24 cellular contexts compared by ENCODE assay signal in genomic region chr15:35271371-35272043, GRCh38.
A peak's percentile ranks its signal among the peaks of the same experiment; 100 is the strongest.
DNase-seq lines count a peak whose midpoint lies in the region; ATAC-seq, FAIRE-seq and TF ChIP-seq lines count a peak whose summit lies in the region.
"Had no signal": no experiment of that assay in that cellular context is flagged by ENCODE, and none has a peak within 500 bp of the region (broad histone marks: within the 10 kb centered on the region; RNA-seq: fewer than 3 reads in every experiment).

No MANE protein-coding gene starts in this region.

- no peaks in the 10 kb centered on the region for H3K27me3 ChIP-seq in GM23248 (replicated peaks; ENCODE audit: insufficient read depth)
- H3K27me3 ChIP-seq in bronchial epithelial cell (ENCODE audit: control insufficient read depth, insufficient read depth, low read length): no peaks in the 10 kb centered on the region
- no peaks in the 10 kb centered on the region for H3K27me3 ChIP-seq in mesenchymal stem cell (ENCODE audit: control insufficient read depth in 1 of 2, insufficient read depth in 1 of 2, low read length in 2 of 2)
- H3K27me3 ChIP-seq: BLaER1 treated with 17β-estradiol and CSF1 and Interleukin-3, amounts not matched to agents 10 nM and 100 nM; MG63; SJCRH30 had no signal

- peak overlapping the region in 1 of 2 experiments; percentile 78 for H3K18ac ChIP-seq in mesenchymal stem cell (ENCODE audit: low read depth in 1 of 2, low read length in 2 of 2)

- peak overlapping the region; percentile 44 for H2AK5ac ChIP-seq in mesenchymal stem cell (ENCODE audit: low read length, severe bottlenecking)

- no peak for TF ChIP-seq CTCF in bronchial epithelial cell (IDR thresholded peaks at IDR 0.05; ENCODE audit: insufficient read depth, low read length, severe bottlenecking)
- TF ChIP-seq CTCF in CD14-positive monocyte (IDR thresholded peaks at IDR 0.05): no peak

- H3K4me1 ChIP-seq in GM23248 (ENCODE audit: insufficient read depth): peaks cover 6% of the 10 kb centered on the region
- no peaks in the 10 kb centered on the region for H3K4me1 ChIP-seq in mesenchymal stem cell (ENCODE audit: control insufficient read depth, insufficient read depth, low read depth, low read length)
- H3K4me1 ChIP-seq: SJCRH30 had no signal

- H3K27me3 Mint-ChIP-seq in CD14-positive monocyte (ENCODE audit: low read depth in 3 of 3): no peaks in the 10 kb centered on the region
- H3K27me3 Mint-ChIP-seq: stimulated activated naive B cell treated with anti-CD40 and anti-IgM and Interleukin-4, amounts not matched to agents 10 μg/mL and 1 μg/mL and 100 μg/mL, for 72 hours; type B pancreatic cell had no signal

- peak overlapping the region in 1 of 2 experiments; percentile 31 for H2BK12ac ChIP-seq in mesenchymal stem cell (ENCODE audit: low read length in 2 of 2)

- no peak overlapping the region for H2BK5ac ChIP-seq in mesenchymal stem cell (ENCODE audit: low read depth, low read length, poor library complexity, severe bottlenecking)

- DNase-seq in GM23248: peak; percentile 49
- DNase-seq in OCI-M1 (lab: John Stamatoyannopoulos, UW): peak; percentile 4
- DNase-seq in bronchial epithelial cell (ENCODE audit: low read depth): peak; percentile 43
- peak; percentile 48 for DNase-seq in mesenchymal stem cell
- DNase-seq in CD14-positive monocyte (ENCODE audit: low spot score): no peak
- DNase-seq: activated CD4-positive, alpha-beta T cell treated with anti-CD3 and anti-CD28 coated beads for 1 hour; activated gamma-delta T cell treated with Interleukin-2 at 50 U/mL for 16 hours; dermis blood vessel endothelial cell; DMS 273 treated with DMSO at 0.1 percent for 48 hours; H7; islet precursor cell; mesendoderm; MG63; NCI-H187; NCI-H446 treated with DMSO at 0.1 percent for 48 hours; SJCRH30; stimulated activated CD4-positive, alpha-beta T cell treated with anti-CD3 and anti-CD28 coated beads, Interleukin-15, amount 100 ng/mL, for 24 hours; stimulated activated naive B cell treated with anti-CD40 and anti-IgM and Interleukin-4, amounts not matched to agents 10 μg/mL and 1 μg/mL and 100 μg/mL, for 72 hours; T-helper 9 cell had no signal

- H3K4me3 Mint-ChIP-seq in CD14-positive monocyte: no peak overlapping the region
- H3K4me3 Mint-ChIP-seq: stimulated activated naive B cell treated with anti-CD40 and anti-IgM and Interleukin-4, amounts not matched to agents 10 μg/mL and 1 μg/mL and 100 μg/mL, for 72 hours; type B pancreatic cell had no signal

- 73 to 78% methylated on average over 4 of the region's 4 CpGs for whole genome bisulfite sequencing in GM23248 (ENCODE audit: low coverage in 1 of 2, low lambda C conversion rate in 2 of 2, missing lambda C conversion rate in 2 of 2), 2 experiments
- 86% methylated on average over 3 of the region's 4 CpGs for WGBS in mesenchymal stem cell

- H3K36me3 Mint-ChIP-seq in CD14-positive monocyte: no peaks in the 10 kb centered on the region

- in situ Hi-C loops in GM23248 (cut with MboI): no loop called here

- H3K14ac ChIP-seq in mesenchymal stem cell (ENCODE audit: low read length in 2 of 2): peak overlapping the region in 1 of 2 experiments; percentile 28

- no peak overlapping the region for H3K9ac ChIP-seq in GM23248
- H3K9ac ChIP-seq in mesenchymal stem cell (ENCODE audit: low read length): no peak overlapping the region
- H3K9ac ChIP-seq: BLaER1 treated with 17β-estradiol and CSF1 and Interleukin-3, amounts not matched to agents 10 nM and 100 nM had no signal

- H3K9me2 ChIP-seq in GM23248 (ENCODE audit: insufficient read depth): no peaks in the 10 kb centered on the region

- H2BK120ac ChIP-seq in mesenchymal stem cell (ENCODE audit: low read depth, low read length): no peak overlapping the region

- no peaks in the 10 kb centered on the region for H3K4me1 Mint-ChIP-seq in CD14-positive monocyte
- H3K4me1 Mint-ChIP-seq: stimulated activated naive B cell treated with anti-CD40 and anti-IgM and Interleukin-4, amounts not matched to agents 10 μg/mL and 1 μg/mL and 100 μg/mL, for 72 hours had no signal

- intact Hi-C loops in CD14-positive monocyte (cut with micrococcal nuclease): no loop called here

- no peak overlapping the region for H3K27ac Mint-ChIP-seq in CD14-positive monocyte
- H3K27ac Mint-ChIP-seq: stimulated activated naive B cell treated with anti-CD40 and anti-IgM and Interleukin-4, amounts not matched to agents 10 μg/mL and 1 μg/mL and 100 μg/mL, for 72 hours; type B pancreatic cell had no signal

- H3K23ac ChIP-seq in mesenchymal stem cell (ENCODE audit: low read length in 2 of 2): no peak overlapping the region

- H3K27ac ChIP-seq in GM23248 (no peak overlapping the region), mesenchymal stem cell (ENCODE audit: low read length, poor library complexity, severe bottlenecking) (peak overlapping the region; percentile 71)
- H3K27ac ChIP-seq: BLaER1 treated with 17β-estradiol and CSF1 and Interleukin-3, amounts not matched to agents 10 nM and 100 nM; SJCRH30 had no signal

- H2BK15ac ChIP-seq in mesenchymal stem cell (ENCODE audit: low read depth, poor library complexity, severe bottlenecking): no peak overlapping the region

- H3K4ac ChIP-seq in mesenchymal stem cell (ENCODE audit: low read depth in 1 of 2, low read length in 2 of 2): peak overlapping the region in 1 of 2 experiments; percentile 49

- H3K4me2 ChIP-seq in GM23248 (ENCODE audit: unreplicated experiment): no peak overlapping the region
- no peak overlapping the region for H3K4me2 ChIP-seq in mesenchymal stem cell (ENCODE audit: low read length, poor library complexity, severe bottlenecking)

- H4K8ac ChIP-seq in mesenchymal stem cell (ENCODE audit: low read length): no peak overlapping the region

- peaks cover 2 to 22% (median 13%) of the 10 kb centered on the region in 7 donors for H3K9me3 Mint-ChIP-seq in CD14-positive monocyte

- no peaks in the 10 kb centered on the region for H3F3A ChIP-seq in GM23248 (ENCODE audit: insufficient read depth)

- H3K79me1 ChIP-seq in mesenchymal stem cell (replicated peaks; ENCODE audit: low read length, poor library complexity, severe bottlenecking): no peaks in the 10 kb centered on the region

- H2AFZ ChIP-seq in GM23248 (no peak overlapping the region), mesenchymal stem cell (ENCODE audit: low read depth, low read length) (no peak overlapping the region)

- no peaks in the 10 kb centered on the region for H3K9me3 ChIP-seq in GM23248 (ENCODE audit: low read depth)
- H3K9me3 ChIP-seq in mesenchymal stem cell (ENCODE audit: control insufficient read depth, low read length): peaks cover 8% of the 10 kb centered on the region
- H3K9me3 ChIP-seq: MG63, SJCRH30 had no signal

- H3K4me3 ChIP-seq in GM23248 (no peak overlapping the region), bronchial epithelial cell (ENCODE audit: low read depth, low read length) (no peak overlapping the region), mesenchymal stem cell (ENCODE audit: insufficient read depth in 1 of 2, low read depth in 1 of 2, low read length in 2 of 2) (no peak overlapping the region)
- H3K4me3 ChIP-seq: BLaER1 treated with 17β-estradiol and CSF1 and Interleukin-3, amounts not matched to agents 10 nM and 100 nM; MG63; SJCRH30 had no signal

- H4K91ac ChIP-seq in mesenchymal stem cell (ENCODE audit: low read length): no peak overlapping the region

- H4K20me1 ChIP-seq in GM23248 (ENCODE audit: insufficient read depth): no peaks in the 10 kb centered on the region
- H4K20me1 ChIP-seq: BLaER1 treated with 17β-estradiol and CSF1 and Interleukin-3, amounts not matched to agents 10 nM and 100 nM had no signal

- no peak for FAIRE-seq in bronchial epithelial cell (lab: Jason Lieb, UNC)

- no peaks in the 10 kb centered on the region for H3K79me2 ChIP-seq in GM23248 (ENCODE audit: insufficient read depth)

- H3K36me3 ChIP-seq in GM23248 (ENCODE audit: low read depth) (no peaks in the 10 kb centered on the region), bronchial epithelial cell (ENCODE audit: control insufficient read depth, insufficient read depth, low read length) (no peaks in the 10 kb centered on the region), mesenchymal stem cell (ENCODE audit: control insufficient read depth in 1 of 2, insufficient read depth in 2 of 2, low read depth in 1 of 2, low read length in 2 of 2) (no peaks in the 10 kb centered on the region)
- H3K36me3 ChIP-seq: BLaER1 treated with 17β-estradiol and CSF1 and Interleukin-3, amounts not matched to agents 10 nM and 100 nM; MG63; SJCRH30 had no signal

- ATAC-seq in HG03025 (IDR thresholded peaks at IDR 0.05; ENCODE audit: low FRiP score, unreplicated experiment): no peak
- no peak for ATAC-seq in HG02852 (IDR thresholded peaks at IDR 0.05; ENCODE audit: unreplicated experiment)
- ATAC-seq in GM21576 (IDR thresholded peaks at IDR 0.05; ENCODE audit: unreplicated experiment): no peak
- ATAC-seq: stimulated activated naive B cell treated with anti-CD40 and anti-IgM and Interleukin-4, amounts not matched to agents 10 μg/mL and 1 μg/mL and 100 μg/mL, for 72 hours had no signal
